In genomic region chr4:56655209-56655626, GRCh38 we compare ENCODE assay signal across 8 cellular contexts. TPM values are rescaled to one million over a fixed set of nuclear protein-coding genes. Genes with fewer than 3 reads are reported as not detected.
DNase-seq lines count a peak whose midpoint lies in the region; ATAC-seq and TF ChIP-seq lines count a peak whose summit lies in the region.

No MANE protein-coding gene starts in this region.

- H3K27me3 ChIP-seq in neural progenitor cell, result peaks cover 71% of the 10 kb centered on the region

- peaks cover 33% of the 10 kb centered on the region for H3K4me1 ChIP-seq in neural progenitor cell

- H3K4me1 Mint-ChIP-seq in neural progenitor cell, result peaks cover 27% of the 10 kb centered on the region

- no peaks in the 10 kb centered on the region for H3K36me3 Mint-ChIP-seq in neural progenitor cell

- H3K79me2 ChIP-seq in neural progenitor cell (ENCODE audit: low read depth), result no peaks in the 10 kb centered on the region

- no peaks in the 10 kb centered on the region for H3K9me3 ChIP-seq in neural progenitor cell (ENCODE audit: low read depth)

- H2AFZ ChIP-seq in neural progenitor cell (replicated peaks), result peak overlapping the region; percentile 87

- H3K27ac ChIP-seq in neural progenitor cell, result no peak overlapping the region

- peaks cover 4% of the 10 kb centered on the region for H3K9me3 Mint-ChIP-seq in neural progenitor cell

- DNase-seq in activated gamma-delta T cell treated with Interleukin-2 at 50 U/mL for 16 hours, result peak; percentile 26
- DNase-seq in activated gamma-delta T cell (lab: John Stamatoyannopoulos, UW), result no peak
- peak; percentile 59 to 62 for DNase-seq in activated T-cell treated with anti-CD3 and anti-CD28 coated beads, Interleukin-2, amount 50 U/mL, for 48 hours
- DNase-seq in germinal center (ENCODE audit: low spot score), result peak; percentile 51
- DNase-seq in neural progenitor cell (ENCODE audit: low spot score), result peak; percentile 57
- no peak for DNase-seq in NAMALWA (ENCODE audit: low spot score)
- no peak for DNase-seq in SKM-1 treated with dmso at 0.1 percent for 144 hours (lab: John Stamatoyannopoulos, UW; ENCODE audit: unreplicated experiment)

- H3K36me3 ChIP-seq in neural progenitor cell, result no peaks in the 10 kb centered on the region

- TF ChIP-seq CTCF in neural progenitor cell (IDR thresholded peaks at IDR 0.05), result no peak

- peaks cover 56% of the 10 kb centered on the region for H3K27me3 Mint-ChIP-seq in neural progenitor cell (ENCODE audit: insufficient read depth, low read depth)

- H3K4me3 Mint-ChIP-seq in neural progenitor cell, result peak overlapping the region; percentile 95

- peak overlapping the region; percentile 99 for H3K4me2 ChIP-seq in neural progenitor cell

- H3K4me3 ChIP-seq in neural progenitor cell, result peak overlapping the region; percentile 77

- H3K9ac ChIP-seq in neural progenitor cell, result no peak overlapping the region

- H4K20me1 ChIP-seq in neural progenitor cell (ENCODE audit: low read depth), result no peaks in the 10 kb centered on the region

- H3K27ac Mint-ChIP-seq in neural progenitor cell, result no peak overlapping the region

- peaks cover 24% of the 10 kb centered on the region for H3F3A ChIP-seq in neural progenitor cell (ENCODE audit: low read depth)

- no peak for ATAC-seq in GM21723 (IDR thresholded peaks at IDR 0.05; ENCODE audit: unreplicated experiment)

RNA-seq across cellular contexts. Expression of gene HOPX, which starts 25.9 kb away (rescaled TPM):
- 2.6 and 2.8 TPM in 2 replicates for total RNA-seq in neural progenitor cell (ENCODE audit: low replicate concordance)

Comparison
In these comparisons a context has a peak if more than half of its experiments do, and no peak if none do; other contexts are left out.
1. DNase-seq: peak in activated gamma-delta T cell treated with Interleukin-2 at 50 U/mL for 16 hours (single experiment), activated T-cell treated with anti-CD3 and anti-CD28 coated beads, Interleukin-2, amount 50 U/mL, for 48 hours (2 of 2), germinal center (single experiment) and neural progenitor cell (single experiment); none in activated gamma-delta T cell (single experiment), NAMALWA (single experiment) and SKM-1 treated with dmso at 0.1 percent for 144 hours (single experiment).